In genomic region chr15:98547741-98548166, GRCh38 we compare ENCODE assay signal across 8 cellular contexts.
DNase-seq lines count a peak whose midpoint lies in the region; ATAC-seq and TF ChIP-seq lines count a peak whose summit lies in the region.

No MANE protein-coding gene starts in this region.

- H3K36me3 Mint-ChIP-seq in neural progenitor cell, result no peaks in the 10 kb centered on the region

- H3K4me3 ChIP-seq in BLaER1 treated with 17β-estradiol and CSF1 and Interleukin-3, amounts not matched to agents 10 nM and 100 nM, result peak overlapping the region; percentile 56 to 76 (median 64)
- H3K4me3 ChIP-seq in fibroblast of the aortic adventitia (ENCODE audit: low read depth, low read length) (peak overlapping the region; percentile 67), neural progenitor cell (peak overlapping the region; percentile 46)

- H3K4me3 Mint-ChIP-seq in neural progenitor cell, result peak overlapping the region; percentile 89

- ATAC-seq in HG02840 (IDR thresholded peaks at IDR 0.05; ENCODE audit: low FRiP score, unreplicated experiment), result no peak
- ATAC-seq in HG03108 (IDR thresholded peaks at IDR 0.05; ENCODE audit: unreplicated experiment), result no peak

- peaks cover 2% of the 10 kb centered on the region for H3K9me3 Mint-ChIP-seq in neural progenitor cell

- H3F3A ChIP-seq in neural progenitor cell (ENCODE audit: low read depth), result peaks cover 23% of the 10 kb centered on the region

- no peaks in the 10 kb centered on the region for H4K20me1 ChIP-seq in BLaER1 treated with 17β-estradiol and CSF1 and Interleukin-3, amounts not matched to agents 10 nM and 100 nM
- H4K20me1 ChIP-seq in neural progenitor cell (ENCODE audit: low read depth), result no peaks in the 10 kb centered on the region

- H3K4me2 ChIP-seq in BLaER1 treated with 17β-estradiol and CSF1 and Interleukin-3, amounts not matched to agents 10 nM and 100 nM, result peak overlapping the region; percentile 87 to 100 (median 97)
- peak overlapping the region; percentile 83 for H3K4me2 ChIP-seq in neural progenitor cell

- no peaks in the 10 kb centered on the region for H3K79me2 ChIP-seq in neural progenitor cell (ENCODE audit: low read depth)

- peak overlapping the region; percentile 94 for H3K27ac Mint-ChIP-seq in neural progenitor cell

- TF ChIP-seq CTCF in fibroblast of the aortic adventitia (IDR thresholded peaks at IDR 0.05; ENCODE audit: insufficient read depth, low read length) (no peak), neural progenitor cell (IDR thresholded peaks at IDR 0.05) (no peak)

- peaks cover 0 to 6% (median 0%) of the 10 kb centered on the region in 11 experiments; a peak in 2 of 22 replicates for H3K27me3 ChIP-seq in BLaER1 treated with 17β-estradiol and CSF1 and Interleukin-3, amounts not matched to agents 10 nM and 100 nM
- peaks cover 39% of the 10 kb centered on the region for H3K27me3 ChIP-seq in neural progenitor cell

- peaks cover 18% of the 10 kb centered on the region for H3K4me1 Mint-ChIP-seq in neural progenitor cell

- H3K9ac ChIP-seq in BLaER1 treated with 17β-estradiol and CSF1 and Interleukin-3, amounts not matched to agents 10 nM and 100 nM, result peak overlapping the region; percentile 51 to 81 (median 74)
- no peak overlapping the region for H3K9ac ChIP-seq in neural progenitor cell

- peaks cover 6 to 24% (median 19%) of the 10 kb centered on the region in 10 experiments; a peak in 18 of 20 replicates for H3K4me1 ChIP-seq in BLaER1 treated with 17β-estradiol and CSF1 and Interleukin-3, amounts not matched to agents 10 nM and 100 nM
- H3K4me1 ChIP-seq in neural progenitor cell, result peaks cover 7% of the 10 kb centered on the region

- peak overlapping the region; percentile 39 to 77 (median 69) for H3K27ac ChIP-seq in BLaER1 treated with 17β-estradiol and CSF1 and Interleukin-3, amounts not matched to agents 10 nM and 100 nM
- no peak overlapping the region for H3K27ac ChIP-seq in neural progenitor cell

- H3K36me3 ChIP-seq in BLaER1 treated with 17β-estradiol and CSF1 and Interleukin-3, amounts not matched to agents 10 nM and 100 nM, result no peaks in the 10 kb centered on the region
- no peaks in the 10 kb centered on the region for H3K36me3 ChIP-seq in neural progenitor cell

- DNase-seq in T1000 (lab: John Stamatoyannopoulos, UW) (peak; percentile 15), fibroblast of the aortic adventitia (ENCODE audit: low read depth) (peak; percentile 22), neural progenitor cell (ENCODE audit: low spot score) (peak; percentile 44), NAMALWA (ENCODE audit: low spot score) (no peak), NCI-H446 treated with DMSO at 0.1 percent for 48 hours (lab: John Stamatoyannopoulos, UW) (no peak)

- peak overlapping the region; percentile 88 for H2AFZ ChIP-seq in neural progenitor cell (replicated peaks)

- peaks cover 19% of the 10 kb centered on the region for H3K27me3 Mint-ChIP-seq in neural progenitor cell (ENCODE audit: insufficient read depth, low read depth)

- H3K9me3 ChIP-seq in BLaER1 treated with 17β-estradiol and CSF1 and Interleukin-3, amounts not matched to agents 10 nM and 100 nM (replicated peaks in 1 of 11), result peaks cover 0 to 17% (median 6%) of the 10 kb centered on the region in 11 experiments; a peak in 13 of 22 replicates
- no peaks in the 10 kb centered on the region for H3K9me3 ChIP-seq in neural progenitor cell (ENCODE audit: low read depth)

Comparison
In these comparisons a context has a peak if more than half of its experiments do, and no peak if none do; other contexts are left out.
1. DNase-seq: peak in T1000 (single experiment), fibroblast of the aortic adventitia (single experiment) and neural progenitor cell (single experiment); none in NAMALWA (single experiment) and NCI-H446 treated with DMSO at 0.1 percent for 48 hours (single experiment).
2. Peak in every context shown above with its lines, with median percentiles within 50 percentile points of each other: H3K4me3 ChIP-seq.